In the genomic region with DNA sequence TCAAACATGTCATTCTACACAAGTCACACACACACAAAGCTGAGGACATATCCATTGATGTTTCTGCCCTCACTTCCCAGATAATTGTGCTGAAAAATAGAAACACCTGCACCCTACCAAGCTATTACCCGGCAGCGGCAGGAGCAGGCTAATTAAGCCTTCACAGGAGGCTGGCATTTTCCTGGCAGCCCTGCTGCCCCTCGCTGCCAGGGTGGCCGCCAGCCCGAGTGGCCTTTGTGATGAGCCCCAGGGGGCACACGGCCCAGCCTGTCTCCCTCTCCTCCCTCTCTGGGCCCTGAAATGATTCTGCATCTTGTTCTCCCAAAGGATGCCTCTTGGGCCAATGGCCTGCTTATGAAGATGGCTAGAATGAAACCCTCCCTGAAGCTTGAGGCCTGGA, we compare ENCODE assay signal across 13 cellular contexts.
DNase-seq lines count a peak whose midpoint lies in the region; ATAC-seq and TF ChIP-seq lines count a peak whose summit lies in the region.
"Had no signal": no experiment of that assay in that cellular context is flagged by ENCODE, and none has a peak within 500 bp of the region (broad histone marks: within the 10 kb centered on the region; RNA-seq: fewer than 3 reads in every experiment).

No MANE protein-coding gene starts in this region.

- TF ChIP-seq CTCF in heart right ventricle (IDR thresholded peaks at IDR 0.05) (no peak), GM13977 (IDR thresholded peaks at IDR 0.05; ENCODE audit: extremely low read depth, insufficient read depth, missing control alignments) (no peak)

- ATAC-seq in heart right ventricle, result peak in 2 of 8 donors; percentile 36 to 72
- no peak for ATAC-seq in HG02970 (IDR thresholded peaks at IDR 0.05; ENCODE audit: low FRiP score, unreplicated experiment)

- H3K9me3 ChIP-seq in BLaER1 (no peaks in the 10 kb centered on the region), heart right ventricle (no peaks in the 10 kb centered on the region)
- H3K9me3 ChIP-seq: Caco-2, pancreas had no signal

- no peaks in the 10 kb centered on the region for H4K20me1 ChIP-seq in BLaER1

- H3K4me1 ChIP-seq in BLaER1 (peaks cover 99% of the 10 kb centered on the region), heart right ventricle (peaks cover 3 to 74% (median 41%) of the 10 kb centered on the region in 9 donors)
- H3K4me1 ChIP-seq: Caco-2 had no signal

- H3K9ac ChIP-seq in BLaER1, result peak overlapping the region; percentile 80

- H3K27me3 ChIP-seq in BLaER1, result no peaks in the 10 kb centered on the region
- H3K27me3 ChIP-seq in heart right ventricle, result no peaks in the 10 kb centered on the region
- H3K27me3 ChIP-seq: pancreas had no signal

- in situ Hi-C loops in GM13977 (cut with MboI; ENCODE audit: low pct_unique_long_range_greater_than_20kb, low sequenced_read_pairs, unreplicated experiment), result no loop called here

- H3K4me2 ChIP-seq in BLaER1, result peak overlapping the region; percentile 84

- H3K27ac ChIP-seq in BLaER1 (peak overlapping the region; percentile 94), heart right ventricle (peak overlapping the region in 8 of 10 donors; percentile 22 to 86 (median 78))
- H3K27ac ChIP-seq: pancreas had no signal

- WGBS in heart right ventricle, 2 donors, result 36 to 50% methylated on average over 6 of the region's 6 CpGs

- no peak overlapping the region for H3K4me3 ChIP-seq in BLaER1
- no peak overlapping the region for H3K4me3 ChIP-seq in heart right ventricle
- H3K4me3 ChIP-seq: pancreas had no signal

- H3K36me3 ChIP-seq in BLaER1 (no peaks in the 10 kb centered on the region), heart right ventricle (no peaks in the 10 kb centered on the region)
- H3K36me3 ChIP-seq: pancreas had no signal

- intact Hi-C loops in heart right ventricle (cut with DNase I), result loop anchor here in 2 of 10 donors (5.0 to 10.0 kb wide), 3 partner anchors 50 to 80 kb away; a partner anchor contains a TSS

- peak; percentile 79 for DNase-seq in NCI-H1105 (lab: John Stamatoyannopoulos, UW)
- peak; percentile 53 for DNase-seq in NCI-H345 treated with DMSO at 0.1 percent for 48 hours (lab: John Stamatoyannopoulos, UW; ENCODE audit: unreplicated experiment)
- DNase-seq in heart right ventricle, result peak in 1 of 2 donors; percentile 40
- no peak for DNase-seq in NCI-H1048 (lab: John Stamatoyannopoulos, UW)
- no peak for DNase-seq in AG08396 (ENCODE audit: low spot score)
- no peak for DNase-seq in GM13977 (ENCODE audit: low spot score)
- DNase-seq: activated naive CD4-positive, alpha-beta T cell treated with Interleukin-2 at 50 U/mL for 16 hours; Caco-2; NCI-H187; SIG-M5 had no signal

Comparison
In these comparisons a context has a peak if more than half of its experiments do, and no peak if none do; other contexts are left out.
1. DNase-seq: peak in NCI-H1105 (single experiment) and NCI-H345 treated with DMSO at 0.1 percent for 48 hours (single experiment); none in NCI-H1048 (single experiment), AG08396 (single experiment) and GM13977 (single experiment).